In the genomic region with DNA sequence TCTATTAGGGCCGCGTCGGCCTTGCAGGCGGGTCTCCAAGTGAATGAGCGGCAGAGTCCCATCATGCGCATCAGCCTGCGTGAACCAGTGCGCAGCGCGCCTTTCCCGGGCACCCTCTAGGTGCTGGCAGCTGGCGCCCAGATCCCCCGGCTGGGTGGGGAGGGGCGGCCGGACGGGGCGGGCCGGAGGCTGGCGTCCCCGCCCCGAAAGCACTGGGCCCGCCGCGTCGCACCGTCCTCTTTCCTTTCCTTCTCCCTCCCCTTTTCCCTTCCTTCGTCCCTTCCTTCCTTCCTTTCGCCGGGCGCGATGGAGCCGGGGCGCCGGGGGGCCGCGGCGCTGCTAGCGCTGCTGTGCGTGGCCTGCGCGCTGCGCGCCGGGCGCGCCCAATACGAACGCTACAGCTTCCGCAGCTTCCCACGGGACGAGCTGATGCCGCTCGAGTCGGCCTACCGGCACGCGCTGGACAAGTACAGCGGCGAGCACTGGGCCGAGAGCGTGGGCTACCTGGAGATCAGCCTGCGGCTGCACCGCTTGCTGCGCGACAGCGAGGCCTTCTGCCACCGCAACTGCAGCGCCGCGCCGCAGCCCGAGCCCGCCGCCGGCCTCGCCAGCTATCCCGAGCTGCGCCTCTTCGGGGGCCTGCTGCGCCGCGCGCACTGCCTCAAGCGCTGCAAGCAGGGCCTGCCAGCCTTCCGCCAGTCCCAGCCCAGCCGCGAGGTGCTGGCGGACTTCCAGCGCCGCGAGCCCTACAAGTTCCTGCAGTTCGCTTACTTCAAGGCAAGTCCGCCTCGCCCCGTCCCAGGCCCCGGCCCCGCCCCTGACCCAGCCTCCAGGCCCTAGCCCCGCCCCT, we compare ENCODE assay signal across 8 cellular contexts. TPM values are rescaled to one million over a fixed set of nuclear protein-coding genes. Genes with fewer than 3 reads are reported as not detected.
DNase-seq lines count a peak whose midpoint lies in the region; ATAC-seq, FAIRE-seq and TF ChIP-seq lines count a peak whose summit lies in the region.

TSS of gene CRTAP (plus strand) at position 243 of the 850 bp plus-strand sequence. CDS start at position 307, 64 bp downstream.

- peak within 1 kb of the TSS; percentile 84 for H3K9ac ChIP-seq in astrocyte (ENCODE audit: low read length)

- peaks cover 7% of the 10 kb centered on the region for H3K4me1 Mint-ChIP-seq in astrocyte (ENCODE audit: low read depth, unreplicated experiment)

- peaks cover 2% of the 10 kb centered on the region for H3K27me3 Mint-ChIP-seq in astrocyte (ENCODE audit: low read depth, unreplicated experiment)

- H4K20me1 ChIP-seq in astrocyte (ENCODE audit: insufficient read depth, low read length): peaks cover 15% of the 10 kb centered on the region

- peak within 1 kb of the TSS; percentile 92 for H2AFZ ChIP-seq in astrocyte (ENCODE audit: low read depth, low read length)

- H3K4me3 Mint-ChIP-seq in astrocyte (ENCODE audit: unreplicated experiment): peak within 1 kb of the TSS; percentile 89

- DNase-seq in NCI-H146 (lab: John Stamatoyannopoulos, UW) (peak; percentile 74), T-helper 22 cell (ENCODE audit: low read depth) (peak; percentile 79), astrocyte (ENCODE audit: low read depth) (peak; percentile 96), hepatic stellate cell (ENCODE audit: low spot score) (peak; percentile 77), renal cortical epithelial cell (ENCODE audit: low read depth) (peak; percentile 89), aorta (peak; percentile 98 to 99)

- H3K36me3 Mint-ChIP-seq in astrocyte (ENCODE audit: low read depth, unreplicated experiment): peaks cover 2% of the 10 kb centered on the region

- H3K4me3 ChIP-seq in astrocyte (ENCODE audit: insufficient read depth, low read depth, low read length) (peak within 1 kb of the TSS; percentile 62), aorta (ENCODE audit: low read length in 2 of 2) (peak within 1 kb of the TSS; percentile 29 to 60)

- peak; percentile 73 for TF ChIP-seq POLR2A in GM15510 (IDR thresholded peaks at IDR 0.05; ENCODE audit: borderline replicate concordance, extremely low read depth, insufficient read length)

- H3K27me3 ChIP-seq in astrocyte (ENCODE audit: insufficient read depth, low read length): no peaks in the 10 kb centered on the region
- H3K27me3 ChIP-seq in aorta (ENCODE audit: control insufficient read depth in 1 of 2, insufficient read depth in 2 of 2, low read length in 1 of 2): no peaks in the 10 kb centered on the region

- WGBS in aorta, 2 donors: 0 to 1% methylated on average over 82 to 98 of the region's 98 CpGs

- intact Hi-C loops in aorta (cut with DNase I): loop anchor here in 1 of 2 donors (1.0 kb wide), 1 partner anchor 17 kb away; the partner anchor contains the start of genes GLB1 and TMPPE

- no peaks in the 10 kb centered on the region for H3K9me3 ChIP-seq in astrocyte (ENCODE audit: insufficient read depth, low read depth, low read length)
- H3K9me3 ChIP-seq in aorta (ENCODE audit: control insufficient read depth, low read length): no peaks in the 10 kb centered on the region

- H3K27ac Mint-ChIP-seq in astrocyte (ENCODE audit: unreplicated experiment): peak within 1 kb of the TSS; percentile 89

- peaks cover 30% of the 10 kb centered on the region for H3K79me2 ChIP-seq in astrocyte (ENCODE audit: insufficient read depth, low read length)

- H3K4me2 ChIP-seq in astrocyte (ENCODE audit: low read length): peak within 1 kb of the TSS; percentile 85

- H3K27ac ChIP-seq in astrocyte (ENCODE audit: low read depth, low read length) (peak within 1 kb of the TSS; percentile 81), aorta (ENCODE audit: low read depth in 1 of 2, low read length in 2 of 2) (peak within 1 kb of the TSS; percentile 83 to 90)

- FAIRE-seq in astrocyte (lab: Jason Lieb, UNC): no peak

- H3K4me1 ChIP-seq in astrocyte (ENCODE audit: insufficient read depth, low read length) (peaks cover 2% of the 10 kb centered on the region), aorta (ENCODE audit: control insufficient read depth in 1 of 2, insufficient read depth in 2 of 2, low read length in 2 of 2) (no peaks in the 10 kb centered on the region)

- H3K36me3 ChIP-seq in astrocyte (ENCODE audit: insufficient read depth, low read length) (no peaks in the 10 kb centered on the region), aorta (ENCODE audit: control insufficient read depth in 1 of 2, insufficient read depth in 2 of 2, low read length in 1 of 2) (no peaks in the 10 kb centered on the region)

- ATAC-seq in HG02763 (IDR thresholded peaks at IDR 0.05; ENCODE audit: unreplicated experiment) (peak; percentile 80), aorta (ENCODE audit: low FRiP score) (peak; percentile 98)

- no peaks in the 10 kb centered on the region for H3K9me3 Mint-ChIP-seq in astrocyte (ENCODE audit: unreplicated experiment)

- no peak for TF ChIP-seq CTCF in astrocyte (IDR thresholded peaks at IDR 0.05; ENCODE audit: insufficient read depth, low read depth, low read length)

RNA-seq across cellular contexts. Expression of gene CRTAP, which starts in this region (rescaled TPM):
- total RNA-seq in astrocyte (144 and 145 TPM in 2 replicates), renal cortical epithelial cell (99.3 and 210 TPM in 2 replicates), aorta (100 to 1,000 TPM; 297 to 370 TPM)
- 100 to 1,000 TPM; 282 to 287 TPM for polyA plus RNA-seq in aorta

Comparison
In these comparisons a context has a peak if more than half of its experiments do, and no peak if none do; other contexts are left out.
1. Peak in every context shown above with its lines: DNase-seq, ATAC-seq, H3K4me3 ChIP-seq and H3K27ac ChIP-seq.